Comparison of ENCODE assay signal across 27 cellular contexts in genomic region chr1:53645690-53646078, GRCh38.
A peak's percentile ranks its signal among the peaks of the same experiment; 100 is the strongest.
DNase-seq lines count a peak whose midpoint lies in the region; ATAC-seq, FAIRE-seq and TF ChIP-seq lines count a peak whose summit lies in the region.
"Had no signal": no experiment of that assay in that cellular context is flagged by ENCODE, and none has a peak within 500 bp of the region (broad histone marks: within the 10 kb centered on the region; RNA-seq: fewer than 3 reads in every experiment).

No MANE protein-coding gene starts in this region.

- no peaks in the 10 kb centered on the region for H4K20me1 ChIP-seq in H1 (replicated peaks in 1 of 2; ENCODE audit: control insufficient read depth in 1 of 2, insufficient read depth in 2 of 2, low read length in 2 of 2)
- H4K20me1 ChIP-seq: BLaER1 treated with 17β-estradiol and CSF1 and Interleukin-3, amounts not matched to agents 10 nM and 100 nM had no signal

- FAIRE-seq in H1 (lab: Jason Lieb, UNC) = no peak
- FAIRE-seq: A549, D721Med, GM12878, GM19239, H54 had no signal

- POLR2A ChIA-PET in H1 (lab: Charles Lee; ENCODE audit: partially characterized antibody) = no interaction called here
- POLR2A ChIA-PET in activated CD8-positive, alpha-beta T cell treated with anti-CD3 and anti-CD28 coated beads, Interleukin-2, amount 10 ng/mL, durations not matched to agents 7 days and 5 days (lab: Charles Lee) = interaction anchor here (0.7 kb wide), 1 partner anchor 85 kb away, joined by 3 read pairs; no protein-coding TSS in a partner anchor

- no peaks in the 10 kb centered on the region for H3K79me1 ChIP-seq in H1 (ENCODE audit: low read depth, low read length)

- intact Hi-C loops in sigmoid colon (cut with DNase I) = no loop called here

- TF ChIP-seq EP300 in H1 (IDR thresholded peaks at IDR 0.05; ENCODE audit: borderline replicate concordance in 1 of 2, low read depth in 2 of 2, low read length in 2 of 2) = no peak
- TF ChIP-seq EP300 in sigmoid colon (IDR thresholded peaks at IDR 0.05) = no peak

- H2BK20ac ChIP-seq in H1 (ENCODE audit: low read length) = no peak overlapping the region

- no peak overlapping the region for H3K23ac ChIP-seq in H1 (ENCODE audit: insufficient read length)

- H3K4me3 ChIP-seq in Jurkat, Clone E6-1 (ENCODE audit: low read length) = no peak overlapping the region
- H3K4me3 ChIP-seq in H1 (ENCODE audit: extremely low read depth in 1 of 4, insufficient read depth in 2 of 4, low read depth in 3 of 4, low read length in 4 of 4) (no peak overlapping the region), sigmoid colon (no peak overlapping the region)
- H3K4me3 ChIP-seq: A549; BLaER1 treated with 17β-estradiol and CSF1 and Interleukin-3, amounts not matched to agents 10 nM and 100 nM; GM12878; GM23338 had no signal

- H3K27ac Mint-ChIP-seq in activated naive CD4-positive, alpha-beta T cell treated with anti-CD3 and anti-CD28 coated beads, Interleukin-2, amount 10 ng/mL, durations not matched to agents 7 days and 5 days = no peak overlapping the region
- H3K27ac Mint-ChIP-seq in activated CD8-positive, alpha-beta T cell treated with anti-CD3 and anti-CD28 coated beads, Interleukin-2, amount 10 ng/mL, durations not matched to agents 7 days and 5 days = no peak overlapping the region
- H3K27ac Mint-ChIP-seq: CD14-positive monocyte; CD4-positive, alpha-beta T cell; GM23338 had no signal

- H3K18ac ChIP-seq in H1 (ENCODE audit: extremely low read depth, low read length) = no peak overlapping the region

- H2BK12ac ChIP-seq in H1 (ENCODE audit: low read depth, low read length) = no peak overlapping the region

- CTCF ChIA-PET in activated naive CD4-positive, alpha-beta T cell treated with anti-CD3 and anti-CD28 coated beads, Interleukin-2, amount 10 ng/mL, durations not matched to agents 7 days and 5 days (lab: Charles Lee) = no interaction called here
- CTCF ChIA-PET in H1 (lab: Charles Lee; ENCODE audit: partially characterized antibody) = interaction anchor here (0.6 to 2.7 kb wide), 2 partner anchors 23 to 37 kb away, joined by 3 to 6 read pairs; no protein-coding TSS in a partner anchor
- CTCF ChIA-PET in activated CD8-positive, alpha-beta T cell treated with anti-CD3 and anti-CD28 coated beads, Interleukin-2, amount 10 ng/mL, durations not matched to agents 7 days and 5 days (lab: Charles Lee) = no interaction called here

- peaks cover 20% of the 10 kb centered on the region for H3K27me3 Mint-ChIP-seq in activated naive CD4-positive, alpha-beta T cell treated with anti-CD3 and anti-CD28 coated beads, Interleukin-2, amount 10 ng/mL, durations not matched to agents 7 days and 5 days
- peaks cover 9% of the 10 kb centered on the region for H3K27me3 Mint-ChIP-seq in activated CD8-positive, alpha-beta T cell treated with anti-CD3 and anti-CD28 coated beads, Interleukin-2, amount 10 ng/mL, durations not matched to agents 7 days and 5 days (ENCODE audit: low read depth)
- H3K27me3 Mint-ChIP-seq: CD4-positive, alpha-beta T cell had no signal

- no peak overlapping the region for H2BK5ac ChIP-seq in H1 (ENCODE audit: low read depth, low read length)

- no peak overlapping the region for H3K9ac ChIP-seq in H1 (replicated peaks in 1 of 4; ENCODE audit: extremely low read depth in 1 of 4, low read depth in 3 of 4, low read length in 3 of 4)
- H3K9ac ChIP-seq: BLaER1 treated with 17β-estradiol and CSF1 and Interleukin-3, amounts not matched to agents 10 nM and 100 nM had no signal

- no peaks in the 10 kb centered on the region for H3K36me3 Mint-ChIP-seq in activated naive CD4-positive, alpha-beta T cell treated with anti-CD3 and anti-CD28 coated beads, Interleukin-2, amount 10 ng/mL, durations not matched to agents 7 days and 5 days
- no peaks in the 10 kb centered on the region for H3K36me3 Mint-ChIP-seq in activated CD8-positive, alpha-beta T cell treated with anti-CD3 and anti-CD28 coated beads, Interleukin-2, amount 10 ng/mL, durations not matched to agents 7 days and 5 days (ENCODE audit: low read depth)
- H3K36me3 Mint-ChIP-seq: CD14-positive monocyte; CD8-positive, alpha-beta memory T cell had no signal

- H2BK15ac ChIP-seq in H1 (ENCODE audit: low read length) = no peak overlapping the region

- TF ChIP-seq CTCF in H1 (IDR thresholded peaks at IDR 0.05; ENCODE audit: control extremely low read depth in 1 of 3, insufficient read depth in 1 of 3, low read depth in 1 of 3, low read length in 3 of 3) (no peak), sigmoid colon (IDR thresholded peaks at IDR 0.05) (no peak)

- peaks cover 0 to 2% (median under 1%) of the 10 kb centered on the region in 4 experiments; a peak in 2 of 7 replicates for H3K4me1 ChIP-seq in H1 (replicated peaks in 1 of 4; ENCODE audit: control insufficient read depth in 3 of 4, insufficient read depth in 4 of 4, low read length in 3 of 4)
- H3K4me1 ChIP-seq in sigmoid colon = no peaks in the 10 kb centered on the region
- H3K4me1 ChIP-seq: A549, BE2C had no signal

- no peaks in the 10 kb centered on the region for H3K36me3 ChIP-seq in H1 (ENCODE audit: control insufficient read depth in 2 of 4, insufficient read depth in 4 of 4, low read length in 3 of 4)
- no peaks in the 10 kb centered on the region for H3K36me3 ChIP-seq in sigmoid colon
- H3K36me3 ChIP-seq: BE2C; BLaER1 treated with 17β-estradiol and CSF1 and Interleukin-3, amounts not matched to agents 10 nM and 100 nM had no signal

- H2AK5ac ChIP-seq in H1 (ENCODE audit: low read depth, low read length) = no peak overlapping the region

- TF ChIP-seq RAD21 in H1 (IDR thresholded peaks at IDR 0.05 in 1 of 2, conservative IDR thresholded peaks at IDR 0.05 in 1 of 2; ENCODE audit: low read depth in 2 of 2, low read length in 2 of 2) = no peak

- H3K4ac ChIP-seq in H1 (replicated peaks; ENCODE audit: insufficient read length, low read depth, low read length) = no peak overlapping the region

- no peaks in the 10 kb centered on the region for H3K79me2 ChIP-seq in H1 (ENCODE audit: control insufficient read depth in 1 of 2, insufficient read depth in 2 of 2, low read length in 2 of 2)

- no peaks in the 10 kb centered on the region for H3K4me1 Mint-ChIP-seq in activated naive CD4-positive, alpha-beta T cell treated with anti-CD3 and anti-CD28 coated beads, Interleukin-2, amount 10 ng/mL, durations not matched to agents 7 days and 5 days
- no peaks in the 10 kb centered on the region for H3K4me1 Mint-ChIP-seq in activated CD8-positive, alpha-beta T cell treated with anti-CD3 and anti-CD28 coated beads, Interleukin-2, amount 10 ng/mL, durations not matched to agents 7 days and 5 days (ENCODE audit: low read depth)
- H3K4me1 Mint-ChIP-seq: CD14-positive monocyte; CD8-positive, alpha-beta memory T cell had no signal

- H3K27ac ChIP-seq in H1 (ENCODE audit: low read depth, low read length) = no peak overlapping the region
- H3K27ac ChIP-seq in sigmoid colon = no peak overlapping the region
- H3K27ac ChIP-seq: A549; BLaER1 treated with 17β-estradiol and CSF1 and Interleukin-3, amounts not matched to agents 10 nM and 100 nM had no signal

- H2AFZ ChIP-seq in H1 (ENCODE audit: low read length) = no peak overlapping the region
- H2AFZ ChIP-seq: GM23338 had no signal

- H3K4me3 Mint-ChIP-seq in activated naive CD4-positive, alpha-beta T cell treated with anti-CD3 and anti-CD28 coated beads, Interleukin-2, amount 10 ng/mL, durations not matched to agents 7 days and 5 days = no peak overlapping the region
- H3K4me3 Mint-ChIP-seq in activated CD8-positive, alpha-beta T cell treated with anti-CD3 and anti-CD28 coated beads, Interleukin-2, amount 10 ng/mL, durations not matched to agents 7 days and 5 days = no peak overlapping the region
- H3K4me3 Mint-ChIP-seq: CD14-positive monocyte; CD4-positive, alpha-beta T cell; CD8-positive, alpha-beta memory T cell; GM23338 had no signal

- no peak overlapping the region for H4K91ac ChIP-seq in H1 (replicated peaks; ENCODE audit: insufficient read length, low read length)

- no peak overlapping the region for H3K56ac ChIP-seq in H1 (replicated peaks; ENCODE audit: insufficient read length, low read depth, low read length)

- H3K27me3 ChIP-seq in H1 (replicated peaks in 1 of 4; ENCODE audit: control insufficient read depth in 3 of 4, extremely low read depth in 1 of 4, insufficient read depth in 3 of 4, low read length in 3 of 4) = no peaks in the 10 kb centered on the region; a peak in 1 of 7 replicates
- H3K27me3 ChIP-seq in sigmoid colon = no peaks in the 10 kb centered on the region
- H3K27me3 ChIP-seq: BE2C; BLaER1 treated with 17β-estradiol and CSF1 and Interleukin-3, amounts not matched to agents 10 nM and 100 nM had no signal

- H3K14ac ChIP-seq in H1 (ENCODE audit: insufficient read length) = no peak overlapping the region

- ATAC-seq in HG02852 (IDR thresholded peaks at IDR 0.05; ENCODE audit: unreplicated experiment) (no peak), HG03457 (IDR thresholded peaks at IDR 0.05; ENCODE audit: unreplicated experiment) (no peak)
- no peak for ATAC-seq in activated CD8-positive, alpha-beta T cell treated with anti-CD3 and anti-CD28 coated beads, Interleukin-2, amount 10 ng/mL, durations not matched to agents 7 days and 5 days
- ATAC-seq: A549, GM12878 had no signal

- WGBS in H1 (ENCODE audit: extremely low coverage in 1 of 2, insufficient coverage in 1 of 2, insufficient read length in 1 of 2, insufficient replicate concordance in 2 of 2, low coverage in 1 of 2, low lambda C conversion rate in 2 of 2, missing lambda C conversion rate in 1 of 2), 2 experiments = 93% methylated on average over 1 of the region's 1 CpG; no CpG with 5 or more reads in 1 of the 2 experiments
- 85 to 87% methylated on average over 1 of the region's 1 CpG for WGBS in sigmoid colon, 2 donors

- H3K4me2 ChIP-seq in H1 (ENCODE audit: insufficient read depth in 1 of 2, low read depth in 2 of 2, low read length in 2 of 2) = no peak overlapping the region
- H3K4me2 ChIP-seq: A549, GM23338 had no signal

- no peak overlapping the region for H4K5ac ChIP-seq in H1 (ENCODE audit: insufficient read length, low read depth, low read length)

- H3K9me3 ChIP-seq in H1 (ENCODE audit: insufficient read depth in 2 of 2, low read depth in 1 of 2, low read length in 1 of 2) (no peaks in the 10 kb centered on the region), sigmoid colon (no peaks in the 10 kb centered on the region)
- H3K9me3 ChIP-seq: A549; BE2C; BLaER1 treated with 17β-estradiol and CSF1 and Interleukin-3, amounts not matched to agents 10 nM and 100 nM had no signal

- no peaks in the 10 kb centered on the region for H3K23me2 ChIP-seq in H1 (ENCODE audit: low read depth, low read length)

- DNase-seq in activated naive CD4-positive, alpha-beta T cell treated with anti-CD3 and anti-CD28 coated beads, Interleukin-2, amount 10 ng/mL, durations not matched to agents 7 days and 5 days = peak; percentile 7
- no peak for DNase-seq in activated naive CD4-positive, alpha-beta T cell (lab: John Stamatoyannopoulos, UW)
- DNase-seq in Jurkat, Clone E6-1 (ENCODE audit: low read depth, low spot score) = peak; percentile 31
- DNase-seq in H1 (ENCODE audit: low read depth in 1 of 2, low spot score in 2 of 2) = no peak
- peak; percentile 14 for DNase-seq in sigmoid colon
- DNase-seq in activated CD8-positive, alpha-beta T cell treated with anti-CD3 and anti-CD28 coated beads, Interleukin-2, amount 10 ng/mL, durations not matched to agents 7 days and 5 days = no peak
- DNase-seq: 8988T; ACHN; AML-193; BE2C; CD4-positive, alpha-beta T cell; CD8-positive, alpha-beta memory T cell; DMS 273 treated with DMSO at 0.1 percent for 48 hours; DMS79; EL; GDM1; HCEC 1CT had no signal

- no peaks in the 10 kb centered on the region for H3K9me3 Mint-ChIP-seq in activated naive CD4-positive, alpha-beta T cell treated with anti-CD3 and anti-CD28 coated beads, Interleukin-2, amount 10 ng/mL, durations not matched to agents 7 days and 5 days
- no peaks in the 10 kb centered on the region for H3K9me3 Mint-ChIP-seq in activated CD8-positive, alpha-beta T cell treated with anti-CD3 and anti-CD28 coated beads, Interleukin-2, amount 10 ng/mL, durations not matched to agents 7 days and 5 days (ENCODE audit: insufficient read depth)
- H3K9me3 Mint-ChIP-seq: CD4-positive, alpha-beta T cell; CD8-positive, alpha-beta memory T cell; GM23338 had no signal

- H4K8ac ChIP-seq in H1 (ENCODE audit: extremely low read depth, insufficient read depth, low read length) = no peak overlapping the region

- H2BK120ac ChIP-seq in H1 (replicated peaks; ENCODE audit: low read depth, low read length) = no peak overlapping the region

- TF ChIP-seq POLR2A in H1 (IDR thresholded peaks at IDR 0.05; ENCODE audit: control extremely low read depth in 1 of 2, low read depth in 2 of 2, low read length in 2 of 2) = no peak
- TF ChIP-seq POLR2A in sigmoid colon (IDR thresholded peaks at IDR 0.05) = no peak

Comparison
In these comparisons a context has a peak if more than half of its experiments do, and no peak if none do; other contexts are left out.
1. DNase-seq: peak in activated naive CD4-positive, alpha-beta T cell treated with anti-CD3 and anti-CD28 coated beads, Interleukin-2, amount 10 ng/mL, durations not matched to agents 7 days and 5 days (single experiment), Jurkat, Clone E6-1 (single experiment) and sigmoid colon (single experiment); none in activated naive CD4-positive, alpha-beta T cell (0 of 4), H1 (0 of 2) and activated CD8-positive, alpha-beta T cell treated with anti-CD3 and anti-CD28 coated beads, Interleukin-2, amount 10 ng/mL, durations not matched to agents 7 days and 5 days (single experiment).